In genomic region chr6:37038297-37039198, GRCh38 we compare ENCODE assay signal across 10 cellular contexts. TPM values are rescaled to one million over a fixed set of nuclear protein-coding genes. Genes with fewer than 3 reads are reported as not detected.
DNase-seq lines count a peak whose midpoint lies in the region; ATAC-seq and TF ChIP-seq lines count a peak whose summit lies in the region.
"Had no signal": no experiment of that assay in that cellular context is flagged by ENCODE, and none has a peak within 500 bp of the region (broad histone marks: within the 10 kb centered on the region; RNA-seq: fewer than 3 reads in every experiment).

No MANE protein-coding gene starts in this region.

- H3K27me3 Mint-ChIP-seq in activated CD8-positive, alpha-beta memory T cell treated with anti-CD3 and anti-CD28 coated beads, Interleukin-2, amount 10 ng/mL, durations not matched to agents 7 days and 5 days, result no peaks in the 10 kb centered on the region

- H3K27me3 ChIP-seq in body of pancreas (no peaks in the 10 kb centered on the region), liver (ENCODE audit: control insufficient read depth in 4 of 4, insufficient read depth in 4 of 4, low read length in 3 of 4) (no peaks in the 10 kb centered on the region), upper lobe of right lung (no peaks in the 10 kb centered on the region), ascending aorta (no peaks in the 10 kb centered on the region)
- H3K27me3 ChIP-seq: colonic mucosa had no signal

- ATAC-seq in activated CD8-positive, alpha-beta memory T cell treated with anti-CD3 and anti-CD28 coated beads, Interleukin-2, amount 10 ng/mL, durations not matched to agents 7 days and 5 days, result no peak
- ATAC-seq in body of pancreas (peak; percentile 94), upper lobe of right lung (peak; percentile 65)

- H3K4me1 ChIP-seq in body of pancreas (peaks cover 26% of the 10 kb centered on the region), liver (ENCODE audit: control insufficient read depth in 4 of 4, insufficient read depth in 4 of 4, low read length in 3 of 4) (peaks cover 0 to 11% (median 5%) of the 10 kb centered on the region in 4 donors), upper lobe of right lung (peaks cover 8% of the 10 kb centered on the region), ascending aorta (no peaks in the 10 kb centered on the region)

- H3K27ac ChIP-seq in body of pancreas (peak overlapping the region; percentile 73 to 83 (median 79)), liver (ENCODE audit: low read depth in 1 of 2, low read length in 2 of 2) (peak overlapping the region; percentile 69 to 87), upper lobe of right lung (no peak overlapping the region), ascending aorta (no peak overlapping the region)
- H3K27ac ChIP-seq: colonic mucosa had no signal

- peaks cover 66% of the 10 kb centered on the region for H3K4me1 Mint-ChIP-seq in activated CD8-positive, alpha-beta memory T cell treated with anti-CD3 and anti-CD28 coated beads, Interleukin-2, amount 10 ng/mL, durations not matched to agents 7 days and 5 days

- H3K4me3 ChIP-seq in body of pancreas (no peak overlapping the region), liver (ENCODE audit: low read depth in 1 of 3, low read length in 3 of 3) (no peak overlapping the region), upper lobe of right lung (no peak overlapping the region), ascending aorta (no peak overlapping the region)
- H3K4me3 ChIP-seq: colonic mucosa had no signal

- no peak overlapping the region for H3K9ac ChIP-seq in liver (ENCODE audit: low read depth in 1 of 2, low read length in 2 of 2)

- H3K4me3 Mint-ChIP-seq in activated CD8-positive, alpha-beta memory T cell treated with anti-CD3 and anti-CD28 coated beads, Interleukin-2, amount 10 ng/mL, durations not matched to agents 7 days and 5 days, result no peak overlapping the region

- no peak for DNase-seq in activated CD8-positive, alpha-beta memory T cell treated with anti-CD3 and anti-CD28 coated beads, Interleukin-2, amount 10 ng/mL, durations not matched to agents 7 days and 5 days
- DNase-seq in activated CD8-positive, alpha-beta memory T cell treated with anti-CD3 and anti-CD28 coated beads, Interleukin-2, amount 50 U/mL, for 4 hours, result no peak
- DNase-seq in body of pancreas, result peak; percentile 91 to 95 (median 93)
- no peak for DNase-seq in upper lobe of right lung
- no peak for DNase-seq in effector CD4-positive, alpha-beta T cell
- DNase-seq in ascending aorta (ENCODE audit: low spot score in 2 of 2), result no peak
- no peak for DNase-seq in activated T-cell treated with anti-CD3 and anti-CD28 coated beads, Interleukin-2, amount 50 U/mL, for 48 hours
- DNase-seq: colonic mucosa, kidney glomerular epithelial cell had no signal

- H3K9me3 Mint-ChIP-seq in activated CD8-positive, alpha-beta memory T cell treated with anti-CD3 and anti-CD28 coated beads, Interleukin-2, amount 10 ng/mL, durations not matched to agents 7 days and 5 days (ENCODE audit: low read depth), result peaks cover 2% of the 10 kb centered on the region

- no peak for TF ChIP-seq CTCF in body of pancreas (IDR thresholded peaks at IDR 0.05)
- TF ChIP-seq CTCF in liver (IDR thresholded peaks at IDR 0.05; ENCODE audit: low read depth, low read length, missing input control), result no peak
- no peak for TF ChIP-seq CTCF in upper lobe of right lung (IDR thresholded peaks at IDR 0.05)
- TF ChIP-seq CTCF in ascending aorta (IDR thresholded peaks at IDR 0.05), result no peak

- intact Hi-C loops in body of pancreas (cut with DNase I) (no loop called here), upper lobe of right lung (cut with DNase I) (no loop called here), ascending aorta (cut with DNase I) (no loop called here)

- TF ChIP-seq RAD21 in liver (IDR thresholded peaks at IDR 0.05), result peak; percentile 44 to 67

- H3K36me3 ChIP-seq in body of pancreas (replicated peaks in 1 of 2; ENCODE audit: insufficient read depth in 1 of 2, low read depth in 2 of 2) (no peaks in the 10 kb centered on the region), liver (ENCODE audit: control insufficient read depth in 4 of 4, insufficient read depth in 3 of 4, low read depth in 1 of 4, low read length in 3 of 4) (no peaks in the 10 kb centered on the region), upper lobe of right lung (no peaks in the 10 kb centered on the region), ascending aorta (no peaks in the 10 kb centered on the region)
- H3K36me3 ChIP-seq: colonic mucosa had no signal

- CTCF ChIA-PET in activated CD8-positive, alpha-beta memory T cell treated with anti-CD3 and anti-CD28 coated beads, Interleukin-2, amount 10 ng/mL, durations not matched to agents 7 days and 5 days (lab: Charles Lee), result interaction anchor here (0.7 to 32.5 kb wide), 5 partner anchors 9 to 172 kb away, joined by 3 to 610 read pairs (median 4); no protein-coding TSS in a partner anchor

- TF ChIP-seq POLR2A in body of pancreas (IDR thresholded peaks at IDR 0.05), result peak in 2 of 3 donors; percentile 23 to 34

- peaks cover 25% of the 10 kb centered on the region for H3K36me3 Mint-ChIP-seq in activated CD8-positive, alpha-beta memory T cell treated with anti-CD3 and anti-CD28 coated beads, Interleukin-2, amount 10 ng/mL, durations not matched to agents 7 days and 5 days

- H3K27ac Mint-ChIP-seq in activated CD8-positive, alpha-beta memory T cell treated with anti-CD3 and anti-CD28 coated beads, Interleukin-2, amount 10 ng/mL, durations not matched to agents 7 days and 5 days, result peak overlapping the region; percentile 72

- 33 to 35% methylated on average over 13 of the region's 13 CpGs for WGBS in body of pancreas, 2 donors
- WGBS in liver, result 46% methylated on average over 13 of the region's 13 CpGs

- H3K9me3 ChIP-seq in body of pancreas, result no peaks in the 10 kb centered on the region
- H3K9me3 ChIP-seq in liver (ENCODE audit: control insufficient read depth in 4 of 4, low read length in 3 of 4), result no peaks in the 10 kb centered on the region
- H3K9me3 ChIP-seq in upper lobe of right lung, result no peaks in the 10 kb centered on the region
- H3K9me3 ChIP-seq in ascending aorta, result no peaks in the 10 kb centered on the region
- H3K9me3 ChIP-seq: colonic mucosa had no signal

TF ChIP-seq in liver, 16 proteins besides CTCF, POLR2A, EP300 and RAD21 (continues in another document):
- TF ChIP-seq, protein P1, sequence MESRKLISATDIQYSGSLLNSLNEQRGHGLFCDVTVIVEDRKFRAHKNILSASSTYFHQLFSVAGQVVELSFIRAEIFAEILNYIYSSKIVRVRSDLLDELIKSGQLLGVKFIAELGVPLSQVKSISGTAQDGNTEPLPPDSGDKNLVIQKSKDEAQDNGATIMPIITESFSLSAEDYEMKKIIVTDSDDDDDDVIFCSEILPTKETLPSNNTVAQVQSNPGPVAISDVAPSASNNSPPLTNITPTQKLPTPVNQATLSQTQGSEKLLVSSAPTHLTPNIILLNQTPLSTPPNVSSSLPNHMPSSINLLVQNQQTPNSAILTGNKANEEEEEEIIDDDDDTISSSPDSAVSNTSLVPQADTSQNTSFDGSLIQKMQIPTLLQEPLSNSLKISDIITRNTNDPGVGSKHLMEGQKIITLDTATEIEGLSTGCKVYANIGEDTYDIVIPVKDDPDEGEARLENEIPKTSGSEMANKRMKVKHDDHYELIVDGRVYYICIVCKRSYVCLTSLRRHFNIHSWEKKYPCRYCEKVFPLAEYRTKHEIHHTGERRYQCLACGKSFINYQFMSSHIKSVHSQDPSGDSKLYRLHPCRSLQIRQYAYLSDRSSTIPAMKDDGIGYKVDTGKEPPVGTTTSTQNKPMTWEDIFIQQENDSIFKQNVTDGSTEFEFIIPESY (IDR thresholded peaks at IDR 0.05), result peak; percentile 73
- TF ChIP-seq SP1 (IDR thresholded peaks at IDR 0.05) (peak; percentile 93), HNF4A (conservative IDR thresholded peaks at IDR 0.05) (peak; percentile 83 to 84), TAF1 (conservative IDR thresholded peaks at IDR 0.05) (peak; percentile 72), YY1 (IDR thresholded peaks at IDR 0.05) (peak; percentile 55), HNF4G (IDR thresholded peaks at IDR 0.05) (peak; percentile 79), NR2F2 (IDR thresholded peaks at IDR 0.05) (peak; percentile 53), FOXA2 (IDR thresholded peaks at IDR 0.05) (peak; percentile 41), FOXA1 (IDR thresholded peaks at IDR 0.05) (no peak), RXRA (IDR thresholded peaks at IDR 0.05) (peak; percentile 91 to 92)
- TF ChIP-seq, protein P2, sequence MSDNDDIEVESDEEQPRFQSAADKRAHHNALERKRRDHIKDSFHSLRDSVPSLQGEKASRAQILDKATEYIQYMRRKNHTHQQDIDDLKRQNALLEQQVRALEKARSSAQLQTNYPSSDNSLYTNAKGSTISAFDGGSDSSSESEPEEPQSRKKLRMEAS (IDR thresholded peaks at IDR 0.05), result peak; percentile 97
- TF ChIP-seq, protein P3, sequence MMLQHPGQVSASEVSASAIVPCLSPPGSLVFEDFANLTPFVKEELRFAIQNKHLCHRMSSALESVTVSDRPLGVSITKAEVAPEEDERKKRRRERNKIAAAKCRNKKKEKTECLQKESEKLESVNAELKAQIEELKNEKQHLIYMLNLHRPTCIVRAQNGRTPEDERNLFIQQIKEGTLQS (IDR thresholded peaks at IDR 0.05), result peak; percentile 98

RNA-seq across cellular contexts. Expression of gene FGD2, which starts 33.1 kb away (rescaled TPM):
- 10 to 100 TPM; 15.6 to 26.3 TPM for total RNA-seq in activated CD8-positive, alpha-beta memory T cell treated with anti-CD3 and anti-CD28 coated beads, Interleukin-2, amount 10 ng/mL, durations not matched to agents 7 days and 5 days
- total RNA-seq in body of pancreas (10 to 100 TPM; 10.1 to 11.9 TPM), liver (10 to 100 TPM; 12.4 to 24.4 TPM), upper lobe of right lung (56.9 TPM), ascending aorta (49.4 TPM)
- polyA plus RNA-seq in liver, result 1 to 10 TPM; 4.6 to 5.8 TPM

RNA-seq across cellular contexts. Expression of gene MTCH1, which starts 52.6 kb away (rescaled TPM):
- 100 to 1,000 TPM; 125 to 167 TPM for total RNA-seq in activated CD8-positive, alpha-beta memory T cell treated with anti-CD3 and anti-CD28 coated beads, Interleukin-2, amount 10 ng/mL, durations not matched to agents 7 days and 5 days
- total RNA-seq in body of pancreas, result 100 to 1,000 TPM; 152 to 198 TPM
- total RNA-seq in liver, result 10 to 100 TPM; 72.8 to 79.6 TPM
- 10 to 100 TPM; 61.5 to 75.4 TPM for polyA plus RNA-seq in liver
- 194 TPM for total RNA-seq in upper lobe of right lung
- total RNA-seq in ascending aorta, result 175 TPM

Comparison
In these comparisons a context has a peak if more than half of its experiments do, and no peak if none do; other contexts are left out.
1. DNase-seq: peak in body of pancreas (4 of 4); none in activated CD8-positive, alpha-beta memory T cell treated with anti-CD3 and anti-CD28 coated beads, Interleukin-2, amount 10 ng/mL, durations not matched to agents 7 days and 5 days (single experiment), activated CD8-positive, alpha-beta memory T cell treated with anti-CD3 and anti-CD28 coated beads, Interleukin-2, amount 50 U/mL, for 4 hours (single experiment), upper lobe of right lung (single experiment), effector CD4-positive, alpha-beta T cell (single experiment), ascending aorta (0 of 2) and activated T-cell treated with anti-CD3 and anti-CD28 coated beads, Interleukin-2, amount 50 U/mL, for 48 hours (0 of 2).
2. H3K27ac ChIP-seq: peak in body of pancreas (4 of 4) and liver (2 of 2); none in upper lobe of right lung (single experiment) and ascending aorta (0 of 2).